Comparison of ENCODE assay signal across 18 cellular contexts in the genomic region with DNA sequence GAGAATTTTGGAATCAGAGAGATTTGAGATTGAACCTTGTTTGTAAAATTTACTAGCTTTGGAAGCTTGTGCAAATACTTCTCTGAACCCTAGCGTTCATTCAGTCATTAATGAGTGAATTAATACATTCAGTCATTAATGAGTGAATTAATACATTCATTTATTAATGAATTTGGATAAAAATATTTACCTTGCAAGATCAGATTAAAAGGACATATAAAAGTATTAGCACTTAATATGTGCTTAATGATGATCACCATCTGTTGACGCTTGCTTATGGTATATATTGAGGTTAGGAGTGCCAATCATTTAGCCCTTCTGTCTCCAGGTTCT. TPM values are rescaled to one million over a fixed set of nuclear protein-coding genes. Genes with fewer than 3 reads are reported as not detected.
DNase-seq lines count a peak whose midpoint lies in the region; ATAC-seq and TF ChIP-seq lines count a peak whose summit lies in the region.
"Had no signal": no experiment of that assay in that cellular context is flagged by ENCODE, and none has a peak within 500 bp of the region (broad histone marks: within the 10 kb centered on the region; RNA-seq: fewer than 3 reads in every experiment).

No MANE protein-coding gene starts in this region.

- no peak overlapping the region for H3K27ac ChIP-seq in CD4-positive, alpha-beta T cell (ENCODE audit: low read depth, low read length)
- no peak overlapping the region for H3K27ac ChIP-seq in IMR-90 (ENCODE audit: insufficient read depth, low read length)
- peak overlapping the region; percentile 7 for H3K27ac ChIP-seq in colonic mucosa
- peak overlapping the region; percentile 34 for H3K27ac ChIP-seq in neural progenitor cell
- H3K27ac ChIP-seq: BLaER1, right atrium auricular region had no signal

- no peaks in the 10 kb centered on the region for H3K27me3 Mint-ChIP-seq in CD4-positive, alpha-beta T cell
- H3K27me3 Mint-ChIP-seq in neural progenitor cell (ENCODE audit: insufficient read depth, low read depth), result peaks cover 2% of the 10 kb centered on the region
- H3K27me3 Mint-ChIP-seq: activated CD4-positive, alpha-beta T cell treated with anti-CD3 and anti-CD28 coated beads, Interleukin-2, amount 10 ng/mL, durations not matched to agents 7 days and 5 days; effector memory CD8-positive, alpha-beta T cell; natural killer cell treated with Interleukin-12 subunit alpha and Interleukin-12 subunit beta and Interleukin-15 and Interleukin-18, amount 100 ng/mL, for 72 hours had no signal

- no peak overlapping the region for H3K23ac ChIP-seq in IMR-90 (ENCODE audit: low read depth, low read length)

- H3K4ac ChIP-seq in IMR-90 (ENCODE audit: low read depth, low read length), result peak overlapping the region; percentile 29; the same call in 1 of the 2 replicates

- CTCF ChIA-PET in CD4-positive, alpha-beta T cell (lab: Charles Lee), result interaction anchor here (0.6 to 1.8 kb wide), 15 partner anchors 10 to 109 kb away, joined by 3 to 10 read pairs (median 5); no protein-coding TSS in a partner anchor
- CTCF ChIA-PET in IMR-90 (lab: Yijun Ruan, JAX), result interaction anchor here (0.6 to 1.5 kb wide), 6 partner anchors 15 to 101 kb away, joined by 3 to 7 read pairs (median 4); no protein-coding TSS in a partner anchor

- peak overlapping the region; percentile 61 for H3K27ac Mint-ChIP-seq in CD4-positive, alpha-beta T cell
- H3K27ac Mint-ChIP-seq in neural progenitor cell, result no peak overlapping the region
- H3K27ac Mint-ChIP-seq: activated CD4-positive, alpha-beta T cell treated with anti-CD3 and anti-CD28 coated beads, Interleukin-2, amount 10 ng/mL, durations not matched to agents 7 days and 5 days; natural killer cell treated with Interleukin-12 subunit alpha and Interleukin-12 subunit beta and Interleukin-15 and Interleukin-18, amount 100 ng/mL, for 72 hours had no signal

- in situ Hi-C loops in IMR-90 (cut with MboI; ENCODE audit: low sequenced_read_pairs), result no loop called here

- POLR2A ChIA-PET in CD4-positive, alpha-beta T cell (lab: Charles Lee), result interaction anchor here (0.8 to 1.8 kb wide), 8 partner anchors 25 to 99 kb away, joined by 3 to 15 read pairs (median 7); no protein-coding TSS in a partner anchor
- POLR2A ChIA-PET in IMR-90 (lab: Charles Lee; ENCODE audit: unreplicated experiment), result no interaction called here

- H3K36me3 Mint-ChIP-seq in CD4-positive, alpha-beta T cell (ENCODE audit: low read depth), result peaks cover 18% of the 10 kb centered on the region
- peaks cover 7% of the 10 kb centered on the region for H3K36me3 Mint-ChIP-seq in neural progenitor cell
- H3K36me3 Mint-ChIP-seq: natural killer cell treated with Interleukin-12 subunit alpha and Interleukin-12 subunit beta and Interleukin-15 and Interleukin-18, amount 100 ng/mL, for 72 hours had no signal

- peak overlapping the region; percentile 32 for H2BK5ac ChIP-seq in IMR-90 (ENCODE audit: low read depth, low read length, poor library complexity, severe bottlenecking)

- peak overlapping the region; percentile 11; the same call in 1 of the 2 replicates for H2BK120ac ChIP-seq in IMR-90 (ENCODE audit: low read depth, low read length)

- peak overlapping the region; percentile 63 for H3K4me3 Mint-ChIP-seq in CD4-positive, alpha-beta T cell
- H3K4me3 Mint-ChIP-seq in neural progenitor cell, result no peak overlapping the region
- H3K4me3 Mint-ChIP-seq: activated CD4-positive, alpha-beta T cell treated with anti-CD3 and anti-CD28 coated beads, Interleukin-2, amount 10 ng/mL, durations not matched to agents 7 days and 5 days; effector memory CD8-positive, alpha-beta T cell; natural killer cell treated with Interleukin-12 subunit alpha and Interleukin-12 subunit beta and Interleukin-15 and Interleukin-18, amount 100 ng/mL, for 72 hours had no signal

- H3K18ac ChIP-seq in IMR-90 (ENCODE audit: low read depth, low read length), result peak overlapping the region; percentile 15; the same call in 1 of the 2 replicates

- H2AFZ ChIP-seq in IMR-90 (replicated peaks; ENCODE audit: low read length, poor library complexity) (no peak overlapping the region), neural progenitor cell (replicated peaks) (no peak overlapping the region)

- 0 out of 2 replicates have a peak overlapping the region, but pooled peaks have one; percentile 43 for H4K91ac ChIP-seq in IMR-90 (ENCODE audit: insufficient read depth, low read depth, low read length)

- H3K14ac ChIP-seq in IMR-90 (replicated peaks; ENCODE audit: low read depth, low read length), result no peak overlapping the region; the same call in 1 of the 2 replicates

- H3K56ac ChIP-seq in IMR-90 (ENCODE audit: extremely low read depth, insufficient read depth, low read length), result no peak overlapping the region

- peak overlapping the region; percentile 22; the same call in 1 of the 3 replicates for H2BK15ac ChIP-seq in IMR-90 (ENCODE audit: low read depth, low read length)

- TF ChIP-seq POLR2A in IMR-90 (IDR thresholded peaks at IDR 0.05; ENCODE audit: low read depth, low read length), result no peak

- TF ChIP-seq RAD21 in IMR-90 (IDR thresholded peaks at IDR 0.05; ENCODE audit: low read length), result no peak

- H4K5ac ChIP-seq in IMR-90 (ENCODE audit: low read depth, low read length), result no peak overlapping the region; the same call in 1 of the 2 replicates

- no peaks in the 10 kb centered on the region for H3K9me3 ChIP-seq in CD4-positive, alpha-beta T cell (ENCODE audit: control insufficient read depth, low read length)
- H3K9me3 ChIP-seq in IMR-90 (ENCODE audit: control insufficient read depth, insufficient read depth, low read length) (no peaks in the 10 kb centered on the region), colonic mucosa (no peaks in the 10 kb centered on the region), neural progenitor cell (ENCODE audit: low read depth) (no peaks in the 10 kb centered on the region)
- H3K9me3 ChIP-seq: BLaER1, HAP-1, right atrium auricular region had no signal

- H3K27me3 ChIP-seq in CD4-positive, alpha-beta T cell (ENCODE audit: control insufficient read depth, insufficient read depth, low read length), result no peaks in the 10 kb centered on the region
- H3K27me3 ChIP-seq in IMR-90 (ENCODE audit: control insufficient read depth, insufficient read depth, low read length) (no peaks in the 10 kb centered on the region), colonic mucosa (no peaks in the 10 kb centered on the region), neural progenitor cell (no peaks in the 10 kb centered on the region)
- H3K27me3 ChIP-seq: BLaER1, right atrium auricular region had no signal

- H3K4me2 ChIP-seq in IMR-90 (ENCODE audit: low read depth, low read length) (no peak overlapping the region), neural progenitor cell (peak overlapping the region; percentile 17)

- intact Hi-C loops in CD4-positive, alpha-beta T cell (cut with DNase I, micrococcal nuclease), result loop anchor here (1.0 to 10.0 kb wide), 7 partner anchors 19 to 331 kb away; no protein-coding TSS in a partner anchor
- intact Hi-C loops in IMR-90 (cut with micrococcal nuclease), result loop anchor here (2.0 kb wide), 1 partner anchor 99 kb away; no protein-coding TSS in a partner anchor
- intact Hi-C loops in colonic mucosa (cut with DNase I), result loop anchor here (5.0 kb wide), 1 partner anchor 99 kb away; no protein-coding TSS in a partner anchor

- no peak for TF ChIP-seq CTCF in CD4-positive, alpha-beta T cell (IDR thresholded peaks at IDR 0.05)
- TF ChIP-seq CTCF in IMR-90 (conservative IDR thresholded peaks at IDR 0.05; ENCODE audit: low read depth, low read length), result no peak
- no peak for TF ChIP-seq CTCF in colonic mucosa (IDR thresholded peaks at IDR 0.05)
- TF ChIP-seq CTCF in neural progenitor cell (IDR thresholded peaks at IDR 0.05), result no peak

- DNase-seq in CD4-positive, alpha-beta T cell, result no peak
- DNase-seq in IMR-90, result no peak
- no peak for DNase-seq in colonic mucosa
- DNase-seq in neural progenitor cell (ENCODE audit: low spot score), result no peak
- no peak for DNase-seq in DMS 273 (lab: John Stamatoyannopoulos, UW; ENCODE audit: unreplicated experiment)
- no peak for DNase-seq in effector CD4-positive, alpha-beta T cell
- DNase-seq: KG1; NCI-H1092; NCI-H2171; NK-92 treated with Interleukin-12 subunit alpha and Interleukin-12 subunit beta, amount 100 ng/mL, for 24 hours had no signal

- H3F3A ChIP-seq in neural progenitor cell (ENCODE audit: low read depth), result peaks cover 12% of the 10 kb centered on the region

- H3K36me3 ChIP-seq in IMR-90 (ENCODE audit: control insufficient read depth, insufficient read depth, low read length), result no peaks in the 10 kb centered on the region
- no peaks in the 10 kb centered on the region for H3K36me3 ChIP-seq in colonic mucosa
- H3K36me3 ChIP-seq in neural progenitor cell, result no peaks in the 10 kb centered on the region
- H3K36me3 ChIP-seq: BLaER1, HAP-1, right atrium auricular region had no signal

- H3K4me3 ChIP-seq in IMR-90 (ENCODE audit: insufficient read depth, low read depth, low read length) (no peak overlapping the region), colonic mucosa (no peak overlapping the region), neural progenitor cell (no peak overlapping the region)
- H3K4me3 ChIP-seq: BLaER1, HAP-1, right atrium auricular region had no signal

- H2AK9ac ChIP-seq in IMR-90 (replicated peaks; ENCODE audit: low read depth, low read length, poor library complexity), result no peak overlapping the region

- peak overlapping the region in 1 of 2 experiments; percentile 3; a peak in 1 of 4 replicates for H4K8ac ChIP-seq in IMR-90 (ENCODE audit: low read depth in 2 of 2, low read length in 2 of 2)

- H3K79me2 ChIP-seq in neural progenitor cell (ENCODE audit: low read depth), result peaks cover 99% of the 10 kb centered on the region

- peaks cover 31 to 67% of the 10 kb centered on the region in 2 experiments for H3K79me1 ChIP-seq in IMR-90 (ENCODE audit: low read depth in 1 of 2, low read length in 2 of 2)

- peak overlapping the region; percentile 30; the same call in 1 of the 2 replicates for H2BK20ac ChIP-seq in IMR-90 (ENCODE audit: low read depth, low read length)

- no TSS peak for BruUV-seq in IMR-90 (replicated peaks; lab: Mats Ljungman, UMichigan)

- no peak for ATAC-seq in CD4-positive, alpha-beta T cell (ENCODE audit: poor library complexity)
- no peak for ATAC-seq in IMR-90 (ENCODE audit: low read depth)
- no peak for ATAC-seq in HG03571 (IDR thresholded peaks at IDR 0.05; ENCODE audit: unreplicated experiment)
- no peak for ATAC-seq in HG02798 (IDR thresholded peaks at IDR 0.05; ENCODE audit: poor library complexity, unreplicated experiment)

- H4K20me1 ChIP-seq in IMR-90 (ENCODE audit: insufficient read depth, low read length) (peaks cover 7% of the 10 kb centered on the region; the same call in 1 of the 2 replicates), neural progenitor cell (ENCODE audit: low read depth) (peaks cover 75% of the 10 kb centered on the region)

- peaks cover 89% of the 10 kb centered on the region for H3K4me1 Mint-ChIP-seq in CD4-positive, alpha-beta T cell (ENCODE audit: low read depth)
- H3K4me1 Mint-ChIP-seq in neural progenitor cell, result peaks cover 11% of the 10 kb centered on the region

- H2AK5ac ChIP-seq in IMR-90 (ENCODE audit: low read depth, low read length), result no peak overlapping the region

- dilution Hi-C loops in IMR-90 (cut with HindIII; ENCODE audit: low sequenced_read_pairs, unreplicated experiment), result no loop called here

- WGBS in IMR-90 (ENCODE audit: extremely low coverage in 2 of 2, insufficient read length in 1 of 2), 2 experiments, result no CpG with 5 or more reads among the region's 2 CpGs

- peaks cover 15% of the 10 kb centered on the region for H3K9me1 ChIP-seq in IMR-90 (ENCODE audit: insufficient read depth, low read length)

- H3K4me1 ChIP-seq in IMR-90 (ENCODE audit: control insufficient read depth, insufficient read depth, low read length), result peaks cover 21% of the 10 kb centered on the region
- H3K4me1 ChIP-seq in colonic mucosa, result no peaks in the 10 kb centered on the region
- H3K4me1 ChIP-seq in neural progenitor cell, result peaks cover 15% of the 10 kb centered on the region

- no peaks in the 10 kb centered on the region for H3K9me3 Mint-ChIP-seq in CD4-positive, alpha-beta T cell
- H3K9me3 Mint-ChIP-seq in neural progenitor cell, result peaks cover 6% of the 10 kb centered on the region
- H3K9me3 Mint-ChIP-seq: activated CD4-positive, alpha-beta T cell treated with anti-CD3 and anti-CD28 coated beads, Interleukin-2, amount 10 ng/mL, durations not matched to agents 7 days and 5 days; effector memory CD8-positive, alpha-beta T cell; natural killer cell treated with Interleukin-12 subunit alpha and Interleukin-12 subunit beta and Interleukin-15 and Interleukin-18, amount 100 ng/mL, for 72 hours had no signal

- H3K9ac ChIP-seq in IMR-90 (ENCODE audit: low read depth, low read length) (no peak overlapping the region), colonic mucosa (ENCODE audit: low read depth in 2 of 2, low read length in 2 of 2) (no peak overlapping the region), neural progenitor cell (no peak overlapping the region)
- H3K9ac ChIP-seq: BLaER1 had no signal

RNA-seq across cellular contexts. Expression of a gene that starts 26.9 kb away (rescaled TPM):
- 100 to 1,000 TPM; 219 to 228 TPM for total RNA-seq in CD4-positive, alpha-beta T cell
- total RNA-seq in IMR-90 (2012; rRNA removed) (73.7 and 85.8 TPM in 2 replicates), colonic mucosa (100 to 1,000 TPM in 1 of 2 donors, 10 to 100 TPM in 1; 82.1 to 103 TPM), neural progenitor cell (ENCODE audit: low replicate concordance) (122 and 167 TPM in 2 replicates)
- polyA plus RNA-seq in IMR-90 (2012; rRNA removed), result 24.8 and 29.7 TPM in 2 replicates
- polyA plus RNA-seq in IMR-90 (2012; cell fraction: cytosol; rRNA removed), result 6.9 and 14.5 TPM in 2 replicates
- 24.1 and 88.2 TPM in 2 replicates for polyA plus RNA-seq in IMR-90 (2012; cell fraction: nucleus; rRNA removed; ENCODE audit: low replicate concordance)

Comparison
In these comparisons a context has a peak if more than half of its experiments do, and no peak if none do; other contexts are left out.
1. H3K27ac ChIP-seq: peak in colonic mucosa (single experiment) and neural progenitor cell (single experiment); none in CD4-positive, alpha-beta T cell (single experiment) and IMR-90 (single experiment).